2 cellular contexts compared by ENCODE assay signal in the genomic region with DNA sequence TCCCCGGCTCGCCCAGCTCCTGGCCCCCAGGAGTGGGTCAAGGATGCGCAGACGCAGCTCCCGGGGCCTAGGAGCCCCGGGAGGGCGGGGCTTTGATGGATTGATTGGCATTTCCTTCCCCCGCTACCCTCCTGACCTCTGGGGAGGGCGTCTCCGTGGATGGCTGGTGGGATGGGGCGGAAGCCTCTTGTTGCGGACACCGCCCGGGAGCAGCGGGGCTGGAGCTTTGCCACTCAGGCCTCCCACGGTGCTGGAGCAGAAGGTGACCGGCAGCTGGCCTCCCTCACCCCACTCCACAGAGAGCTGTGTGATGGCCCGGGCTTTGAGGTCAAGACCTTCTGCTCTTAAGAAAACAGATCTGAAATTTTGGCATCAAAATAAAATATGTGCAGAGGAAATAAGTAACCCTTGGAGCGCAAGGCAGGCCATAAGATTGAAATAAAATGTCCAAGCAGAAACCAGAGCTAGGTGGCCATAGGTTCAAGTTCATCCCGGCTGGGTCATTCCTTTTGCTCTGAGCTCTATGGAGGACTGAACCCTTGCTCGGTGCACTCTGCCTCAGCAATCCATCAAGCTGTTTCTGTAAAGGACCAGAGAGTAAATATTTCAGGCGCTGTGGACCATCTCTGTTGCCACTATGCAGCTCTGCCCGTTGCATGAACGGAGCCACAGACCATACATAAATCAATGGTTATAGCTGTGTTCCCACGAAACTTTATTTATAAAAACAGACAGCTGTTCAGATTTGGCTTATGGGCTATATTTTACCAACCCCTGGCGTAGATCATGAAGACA.
A peak's percentile ranks its signal among the peaks of the same experiment; 100 is the strongest.
TF ChIP-seq lines count a peak whose summit lies in the region.

No MANE protein-coding gene starts in this region.

TF ChIP-seq in IMR-90, 13 proteins besides CTCF, POLR2A, EP300 and RAD21 (continued from another document):
- TF ChIP-seq MAZ (IDR thresholded peaks at IDR 0.05; ENCODE audit: borderline replicate concordance, low read depth, low read length) (no peak), FOS (IDR thresholded peaks at IDR 0.05; ENCODE audit: low read depth, low read length) (no peak), MAFK (IDR thresholded peaks at IDR 0.05; ENCODE audit: low read depth, low read length) (no peak), CEBPB (IDR thresholded peaks at IDR 0.05; ENCODE audit: low read depth, low read length) (no peak), NFE2L2 (IDR thresholded peaks at IDR 0.05; ENCODE audit: low read depth, low read length) (no peak), SMC3 (IDR thresholded peaks at IDR 0.05; ENCODE audit: low read depth, low read length) (no peak)
- TF ChIP-seq, protein P1, sequence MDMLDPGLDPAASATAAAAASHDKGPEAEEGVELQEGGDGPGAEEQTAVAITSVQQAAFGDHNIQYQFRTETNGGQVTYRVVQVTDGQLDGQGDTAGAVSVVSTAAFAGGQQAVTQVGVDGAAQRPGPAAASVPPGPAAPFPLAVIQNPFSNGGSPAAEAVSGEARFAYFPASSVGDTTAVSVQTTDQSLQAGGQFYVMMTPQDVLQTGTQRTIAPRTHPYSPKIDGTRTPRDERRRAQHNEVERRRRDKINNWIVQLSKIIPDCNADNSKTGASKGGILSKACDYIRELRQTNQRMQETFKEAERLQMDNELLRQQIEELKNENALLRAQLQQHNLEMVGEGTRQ (IDR thresholded peaks at IDR 0.05; ENCODE audit: low read depth, low read length), result no peak
- TF ChIP-seq, protein P2, sequence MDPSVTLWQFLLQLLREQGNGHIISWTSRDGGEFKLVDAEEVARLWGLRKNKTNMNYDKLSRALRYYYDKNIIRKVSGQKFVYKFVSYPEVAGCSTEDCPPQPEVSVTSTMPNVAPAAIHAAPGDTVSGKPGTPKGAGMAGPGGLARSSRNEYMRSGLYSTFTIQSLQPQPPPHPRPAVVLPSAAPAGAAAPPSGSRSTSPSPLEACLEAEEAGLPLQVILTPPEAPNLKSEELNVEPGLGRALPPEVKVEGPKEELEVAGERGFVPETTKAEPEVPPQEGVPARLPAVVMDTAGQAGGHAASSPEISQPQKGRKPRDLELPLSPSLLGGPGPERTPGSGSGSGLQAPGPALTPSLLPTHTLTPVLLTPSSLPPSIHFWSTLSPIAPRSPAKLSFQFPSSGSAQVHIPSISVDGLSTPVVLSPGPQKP (IDR thresholded peaks at IDR 0.05; ENCODE audit: borderline replicate concordance, low read depth, low read length), result no peak

TF ChIP-seq in K562, 482 proteins besides CTCF, POLR2A, EP300 and RAD21 (continued from another document):
- no peak for TF ChIP-seq MNT (conservative IDR thresholded peaks at IDR 0.05)
- TF ChIP-seq, protein P3, sequence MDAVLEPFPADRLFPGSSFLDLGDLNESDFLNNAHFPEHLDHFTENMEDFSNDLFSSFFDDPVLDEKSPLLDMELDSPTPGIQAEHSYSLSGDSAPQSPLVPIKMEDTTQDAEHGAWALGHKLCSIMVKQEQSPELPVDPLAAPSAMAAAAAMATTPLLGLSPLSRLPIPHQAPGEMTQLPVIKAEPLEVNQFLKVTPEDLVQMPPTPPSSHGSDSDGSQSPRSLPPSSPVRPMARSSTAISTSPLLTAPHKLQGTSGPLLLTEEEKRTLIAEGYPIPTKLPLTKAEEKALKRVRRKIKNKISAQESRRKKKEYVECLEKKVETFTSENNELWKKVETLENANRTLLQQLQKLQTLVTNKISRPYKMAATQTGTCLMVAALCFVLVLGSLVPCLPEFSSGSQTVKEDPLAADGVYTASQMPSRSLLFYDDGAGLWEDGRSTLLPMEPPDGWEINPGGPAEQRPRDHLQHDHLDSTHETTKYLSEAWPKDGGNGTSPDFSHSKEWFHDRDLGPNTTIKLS (IDR thresholded peaks at IDR 0.05; ENCODE audit: borderline replicate concordance, low read depth), result no peak
- no peak for TF ChIP-seq HDAC1 (IDR thresholded peaks at IDR 0.05)
- no peak for TF ChIP-seq CHCHD3 (CRISPR knock-in tag; IDR thresholded peaks at IDR 0.05)
- TF ChIP-seq ILF3 (IDR thresholded peaks at IDR 0.05; ENCODE audit: borderline replicate concordance), result no peak
- TF ChIP-seq ZNF551 (CRISPR knock-in tag; IDR thresholded peaks at IDR 0.05), result no peak
- TF ChIP-seq NRF1 (conservative IDR thresholded peaks at IDR 0.05 in 1 of 2, IDR thresholded peaks at IDR 0.05 in 1 of 2), result peak; percentile 40 to 43; a peak in 3 of 4 replicates
